In the genomic region with DNA sequence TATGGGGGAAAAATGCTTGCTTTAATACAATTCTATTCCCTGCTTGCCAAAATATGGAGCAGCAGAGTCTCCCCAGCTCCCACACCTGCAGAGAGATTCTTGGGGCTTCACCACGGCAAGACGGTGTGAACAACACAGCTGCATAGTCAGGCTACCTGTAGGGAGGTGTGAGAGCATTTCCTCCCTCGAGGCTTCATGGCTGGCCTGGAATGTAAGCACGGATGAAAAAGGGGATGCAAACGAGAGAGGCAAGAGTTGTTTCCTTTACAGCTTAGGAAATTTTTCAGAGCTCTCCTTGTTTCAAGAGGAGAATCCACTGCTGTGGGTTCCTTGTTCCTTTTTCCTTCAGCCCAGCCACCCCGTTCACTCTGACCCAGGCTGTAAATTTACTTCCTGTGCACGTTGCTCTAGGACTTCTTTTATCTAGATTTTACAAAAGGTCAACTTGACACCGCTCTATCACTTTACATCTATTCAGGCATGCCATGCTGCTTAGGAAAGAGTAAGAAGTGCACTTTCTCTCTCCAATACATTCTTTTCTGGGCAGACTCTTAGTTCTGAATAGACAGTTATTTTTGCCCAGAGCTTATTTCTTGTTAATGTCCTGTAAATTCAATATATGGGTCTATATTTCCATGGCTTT, we compare ENCODE assay signal across 19 cellular contexts.
DNase-seq lines count a peak whose midpoint lies in the region; ATAC-seq lines count a peak whose summit lies in the region.
"Had no signal": no experiment of that assay in that cellular context is flagged by ENCODE, and none has a peak within 500 bp of the region (broad histone marks: within the 10 kb centered on the region; RNA-seq: fewer than 3 reads in every experiment).

No MANE protein-coding gene starts in this region.

- peak; percentile 2 for DNase-seq in ELF-1 (ENCODE audit: low read depth, low spot score)
- peak; percentile 55 to 59 for DNase-seq in Kasumi-1 (lab: John Stamatoyannopoulos, UW)
- peak; percentile 12 for DNase-seq in UCSD-AML1 (lab: John Stamatoyannopoulos, UW; ENCODE audit: unreplicated experiment)
- peak; percentile 59 for DNase-seq in islet precursor cell
- DNase-seq in 8988T: no peak
- no peak for DNase-seq in globus pallidus (ENCODE audit: low spot score)
- no peak for DNase-seq in NCI-H2227 (lab: John Stamatoyannopoulos, UW; ENCODE audit: unreplicated experiment)
- DNase-seq: activated CD4-positive, alpha-beta T cell treated with anti-CD3 and anti-CD28 coated beads for 36 hours; activated CD8-positive, alpha-beta memory T cell treated with anti-CD3 and anti-CD28 coated beads, Interleukin-2, amount 10 ng/mL, durations not matched to agents 7 days and 5 days; CD4-positive, alpha-beta T cell; DMS153; effector memory CD8-positive, alpha-beta T cell; left ventricle myocardium superior; mucosa of descending colon; RPMI8226; small intestine; stimulated activated naive CD4-positive, alpha-beta T cell; T-helper 9 cell had no signal

- ATAC-seq in HG03039 (IDR thresholded peaks at IDR 0.05; ENCODE audit: unreplicated experiment): no peak
- ATAC-seq: activated CD4-positive, alpha-beta T cell treated with anti-CD3 and anti-CD28 coated beads for 36 hours; activated CD8-positive, alpha-beta memory T cell treated with anti-CD3 and anti-CD28 coated beads, Interleukin-2, amount 10 ng/mL, durations not matched to agents 7 days and 5 days; effector memory CD8-positive, alpha-beta T cell; left ventricle myocardium superior; mucosa of descending colon had no signal

Comparison
In these comparisons a context has a peak if more than half of its experiments do, and no peak if none do; other contexts are left out.
1. DNase-seq: peak in ELF-1 (single experiment), Kasumi-1 (2 of 2), UCSD-AML1 (single experiment) and islet precursor cell (single experiment); none in 8988T (single experiment), globus pallidus (single experiment) and NCI-H2227 (single experiment).